Comparison of ENCODE assay signal across 2 cellular contexts in the genomic region with DNA sequence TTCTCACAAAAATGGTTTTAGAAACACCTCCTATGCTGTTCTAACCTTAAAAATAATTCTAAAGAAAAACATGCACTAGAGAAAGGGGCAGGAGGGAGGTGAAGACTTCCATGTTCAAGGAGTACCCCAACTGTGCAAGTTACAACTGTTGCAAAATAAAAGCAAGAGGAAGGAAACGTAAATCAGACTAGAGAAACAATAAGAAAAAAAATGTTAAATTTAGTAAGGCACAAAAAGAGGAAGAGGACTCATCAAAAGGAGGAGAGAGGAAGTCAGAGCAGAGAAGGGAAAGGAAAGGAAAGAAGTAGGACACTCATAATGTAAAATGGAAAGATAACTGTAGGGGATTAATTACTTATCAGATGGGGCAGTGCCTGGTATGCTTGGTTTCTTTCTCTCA.
A peak's percentile ranks its signal among the peaks of the same experiment; 100 is the strongest.
TF ChIP-seq lines count a peak whose summit lies in the region.

No MANE protein-coding gene starts in this region.

TF ChIP-seq in liver, 16 proteins besides CTCF, POLR2A, EP300 and RAD21:
- TF ChIP-seq, protein P1, sequence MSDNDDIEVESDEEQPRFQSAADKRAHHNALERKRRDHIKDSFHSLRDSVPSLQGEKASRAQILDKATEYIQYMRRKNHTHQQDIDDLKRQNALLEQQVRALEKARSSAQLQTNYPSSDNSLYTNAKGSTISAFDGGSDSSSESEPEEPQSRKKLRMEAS (IDR thresholded peaks at IDR 0.05) = no peak
- TF ChIP-seq YY1 (IDR thresholded peaks at IDR 0.05) (peak; percentile 15), SP1 (IDR thresholded peaks at IDR 0.05) (no peak), RXRA (IDR thresholded peaks at IDR 0.05) (no peak), FOXA2 (IDR thresholded peaks at IDR 0.05) (no peak), HNF4A (conservative IDR thresholded peaks at IDR 0.05) (no peak), JUND (IDR thresholded peaks at IDR 0.05) (no peak), TAF1 (conservative IDR thresholded peaks at IDR 0.05) (no peak)
- TF ChIP-seq, protein P2, sequence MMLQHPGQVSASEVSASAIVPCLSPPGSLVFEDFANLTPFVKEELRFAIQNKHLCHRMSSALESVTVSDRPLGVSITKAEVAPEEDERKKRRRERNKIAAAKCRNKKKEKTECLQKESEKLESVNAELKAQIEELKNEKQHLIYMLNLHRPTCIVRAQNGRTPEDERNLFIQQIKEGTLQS (IDR thresholded peaks at IDR 0.05) = no peak

TF ChIP-seq in HepG2, 621 proteins besides CTCF, POLR2A, EP300 and RAD21 (continued from another document):
- no peak for TF ChIP-seq SMYD3 (CRISPR knock-in tag; IDR thresholded peaks at IDR 0.05)
- TF ChIP-seq ELF1 (CRISPR knock-in tag; IDR thresholded peaks at IDR 0.05) = no peak
- TF ChIP-seq NCOR1 (IDR thresholded peaks at IDR 0.05; ENCODE audit: borderline replicate concordance, low read length) = no peak
- no peak for TF ChIP-seq ZNF549 (CRISPR knock-in tag; IDR thresholded peaks at IDR 0.05)
- TF ChIP-seq ZNF879 (CRISPR knock-in tag; IDR thresholded peaks at IDR 0.05) = no peak
- TF ChIP-seq ZNF234 (CRISPR knock-in tag; conservative IDR thresholded peaks at IDR 0.05) = no peak
- no peak for TF ChIP-seq PHF5A (CRISPR knock-in tag; IDR thresholded peaks at IDR 0.05; ENCODE audit: low read depth, unreplicated experiment)
- TF ChIP-seq HMG20B (CRISPR knock-in tag; conservative IDR thresholded peaks at IDR 0.05) = no peak
- TF ChIP-seq ZNF589 (CRISPR knock-in tag; conservative IDR thresholded peaks at IDR 0.05) = no peak
- TF ChIP-seq DMAP1 (CRISPR knock-in tag; IDR thresholded peaks at IDR 0.05) = no peak
- TF ChIP-seq ZNF746 (CRISPR knock-in tag; IDR thresholded peaks at IDR 0.05) = no peak
- TF ChIP-seq, protein P3, sequence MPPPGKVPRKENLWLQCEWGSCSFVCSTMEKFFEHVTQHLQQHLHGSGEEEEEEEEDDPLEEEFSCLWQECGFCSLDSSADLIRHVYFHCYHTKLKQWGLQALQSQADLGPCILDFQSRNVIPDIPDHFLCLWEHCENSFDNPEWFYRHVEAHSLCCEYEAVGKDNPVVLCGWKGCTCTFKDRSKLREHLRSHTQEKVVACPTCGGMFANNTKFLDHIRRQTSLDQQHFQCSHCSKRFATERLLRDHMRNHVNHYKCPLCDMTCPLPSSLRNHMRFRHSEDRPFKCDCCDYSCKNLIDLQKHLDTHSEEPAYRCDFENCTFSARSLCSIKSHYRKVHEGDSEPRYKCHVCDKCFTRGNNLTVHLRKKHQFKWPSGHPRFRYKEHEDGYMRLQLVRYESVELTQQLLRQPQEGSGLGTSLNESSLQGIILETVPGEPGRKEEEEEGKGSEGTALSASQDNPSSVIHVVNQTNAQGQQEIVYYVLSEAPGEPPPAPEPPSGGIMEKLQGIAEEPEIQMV (CRISPR knock-in tag; IDR thresholded peaks at IDR 0.05; ENCODE audit: low read depth) = no peak
- no peak for TF ChIP-seq HNRNPK (IDR thresholded peaks at IDR 0.05; ENCODE audit: low read depth, low read length, poor library complexity, severe bottlenecking)
- TF ChIP-seq SMARCE1 (IDR thresholded peaks at IDR 0.05; ENCODE audit: borderline replicate concordance) = no peak
- TF ChIP-seq RFX1 (IDR thresholded peaks at IDR 0.05) = no peak
- TF ChIP-seq ZNF205 (CRISPR knock-in tag; IDR thresholded peaks at IDR 0.05) = no peak
- TF ChIP-seq ZNF510 (CRISPR knock-in tag; IDR thresholded peaks at IDR 0.05; ENCODE audit: low read depth) = no peak
- TF ChIP-seq, protein P4, sequence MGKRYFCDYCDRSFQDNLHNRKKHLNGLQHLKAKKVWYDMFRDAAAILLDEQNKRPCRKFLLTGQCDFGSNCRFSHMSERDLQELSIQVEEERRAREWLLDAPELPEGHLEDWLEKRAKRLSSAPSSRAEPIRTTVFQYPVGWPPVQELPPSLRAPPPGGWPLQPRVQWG (CRISPR knock-in tag; IDR thresholded peaks at IDR 0.05; ENCODE audit: borderline replicate concordance, low read depth) = no peak
